In the genomic region with DNA sequence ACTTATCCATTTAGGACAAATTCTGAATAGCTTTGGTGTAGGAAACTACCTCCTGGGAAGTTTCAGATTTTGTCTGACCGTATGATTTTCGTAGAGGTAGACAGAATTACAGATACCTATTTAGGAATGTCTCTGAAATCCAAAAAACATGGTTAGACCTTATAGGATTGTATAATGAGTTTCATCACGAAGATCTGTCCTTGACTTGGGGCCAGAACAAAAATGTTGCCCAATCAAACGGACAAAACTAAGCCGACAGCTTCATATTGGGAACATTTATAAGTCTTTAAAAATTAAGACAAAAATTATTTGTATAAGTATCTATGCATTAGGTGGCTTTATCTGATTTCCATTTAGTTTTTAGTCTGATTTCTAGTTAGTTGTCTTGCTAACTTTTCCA, we compare ENCODE assay signal across 25 cellular contexts.
"Had no signal": no experiment of that assay in that cellular context is flagged by ENCODE, and none has a peak within 500 bp of the region (broad histone marks: within the 10 kb centered on the region; RNA-seq: fewer than 3 reads in every experiment).

No MANE protein-coding gene starts in this region.

- H3K36me3 ChIP-seq: colonic mucosa, left lung, lower lobe of right lung had no signal

- H3K27me3 ChIP-seq: colonic mucosa, dorsolateral prefrontal cortex, esophagus muscularis mucosa, foreskin keratinocyte, gastroesophageal sphincter, heart left ventricle, hepatocyte, left lung had no signal

- H3K9me3 ChIP-seq: colonic mucosa, esophagus muscularis mucosa, gastroesophageal sphincter, heart left ventricle, left lung, lower lobe of right lung, mucosa of descending colon had no signal

- H3K4me1 Mint-ChIP-seq: immature natural killer cell, mesothelial cell of epicardium had no signal

- ATAC-seq: foreskin keratinocyte, gastroesophageal sphincter, heart left ventricle, left colon, left lung, left ventricle myocardium superior, lower lobe of right lung, mucosa of descending colon had no signal

- H3K27ac Mint-ChIP-seq: immature natural killer cell, mesothelial cell of epicardium had no signal

- H3K36me3 Mint-ChIP-seq: immature natural killer cell had no signal

- H3K4me3 ChIP-seq: colonic mucosa, dorsolateral prefrontal cortex, esophagus muscularis mucosa, gastroesophageal sphincter, heart left ventricle, hepatocyte, left lung, lower lobe of right lung, mucosa of descending colon had no signal

- H3K27ac ChIP-seq: colonic mucosa, dorsolateral prefrontal cortex, esophagus muscularis mucosa, foreskin keratinocyte, gastroesophageal sphincter, heart left ventricle, hepatocyte, left lung, lower lobe of right lung had no signal

- H3K4me1 ChIP-seq: colonic mucosa, esophagus muscularis mucosa, gastroesophageal sphincter, heart left ventricle, left lung, lower lobe of right lung had no signal

- H3K79me2 ChIP-seq: hepatocyte had no signal

- H3K9me3 Mint-ChIP-seq: immature natural killer cell had no signal

- H3K4me2 ChIP-seq: hepatocyte had no signal

- FAIRE-seq: endothelial cell of umbilical vein, frontal cortex, kidney had no signal

- DNase-seq: colonic mucosa; cortex of kidney; dermis blood vessel endothelial cell; dorsolateral prefrontal cortex; effector CD4-positive, alpha-beta T cell; effector memory CD4-positive, alpha-beta T cell; foreskin keratinocyte; heart left ventricle; hypothalamus; immature natural killer cell; islet precursor cell; kidney; kidney glomerular epithelial cell; left colon; left lung; left ventricle myocardium superior; lower lobe of right lung; mesenchymal stem cell; mucosa of descending colon had no signal

- H3K4me3 Mint-ChIP-seq: immature natural killer cell, mesothelial cell of epicardium had no signal

- H2AFZ ChIP-seq: hepatocyte had no signal
